1 cellular context compared by ENCODE assay signal in the genomic region with DNA sequence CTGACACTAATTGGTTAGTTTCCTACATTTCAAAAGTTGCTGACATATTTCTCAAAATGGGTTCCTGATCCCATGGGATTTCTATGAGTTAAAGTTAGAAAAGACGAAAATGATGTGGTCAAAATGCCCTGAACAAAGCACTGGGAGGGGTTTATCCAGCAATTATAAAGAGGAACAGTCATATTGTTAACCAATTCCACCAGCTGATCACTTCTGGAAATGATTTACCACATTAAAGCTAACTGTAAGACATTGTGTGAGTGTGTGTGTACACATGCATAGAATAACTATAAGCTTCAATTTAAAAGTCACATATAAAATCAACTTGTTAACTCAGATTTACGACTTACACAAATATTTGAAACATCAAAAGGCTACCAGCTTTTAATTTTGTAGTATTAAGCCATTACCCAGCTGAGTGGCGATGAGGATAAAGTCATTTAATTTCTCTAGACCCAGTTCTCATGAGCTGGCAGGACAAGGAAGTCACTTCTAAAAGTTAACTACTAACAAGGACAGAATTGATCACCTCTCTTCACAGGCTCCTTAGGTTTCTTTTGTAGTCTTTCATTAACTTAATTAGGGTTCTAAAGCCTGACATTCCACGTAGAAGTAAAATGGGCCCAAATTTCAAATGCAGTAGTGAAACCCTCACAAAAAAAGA.
TF ChIP-seq lines count a peak whose summit lies in the region.

No MANE protein-coding gene starts in this region.

TF ChIP-seq in GM12878, 131 proteins besides CTCF, POLR2A, EP300 and RAD21 (continued from another document and continues in another):
- TF ChIP-seq, protein P1, sequence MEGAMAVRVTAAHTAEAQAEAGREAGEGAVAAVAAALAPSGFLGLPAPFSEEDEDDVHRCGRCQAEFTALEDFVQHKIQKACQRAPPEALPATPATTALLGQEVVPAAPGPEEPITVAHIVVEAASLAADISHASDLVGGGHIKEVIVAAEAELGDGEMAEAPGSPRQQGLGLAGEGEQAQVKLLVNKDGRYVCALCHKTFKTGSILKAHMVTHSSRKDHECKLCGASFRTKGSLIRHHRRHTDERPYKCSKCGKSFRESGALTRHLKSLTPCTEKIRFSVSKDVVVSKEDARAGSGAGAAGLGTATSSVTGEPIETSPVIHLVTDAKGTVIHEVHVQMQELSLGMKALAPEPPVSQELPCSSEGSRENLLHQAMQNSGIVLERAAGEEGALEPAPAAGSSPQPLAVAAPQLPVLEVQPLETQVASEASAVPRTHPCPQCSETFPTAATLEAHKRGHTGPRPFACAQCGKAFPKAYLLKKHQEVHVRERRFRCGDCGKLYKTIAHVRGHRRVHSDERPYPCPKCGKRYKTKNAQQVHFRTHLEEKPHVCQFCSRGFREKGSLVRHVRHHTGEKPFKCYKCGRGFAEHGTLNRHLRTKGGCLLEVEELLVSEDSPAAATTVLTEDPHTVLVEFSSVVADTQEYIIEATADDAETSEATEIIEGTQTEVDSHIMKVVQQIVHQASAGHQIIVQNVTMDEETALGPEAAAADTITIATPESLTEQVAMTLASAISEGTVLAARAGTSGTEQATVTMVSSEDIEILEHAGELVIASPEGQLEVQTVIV (IDR thresholded peaks at IDR 0.05; ENCODE audit: borderline replicate concordance, partially characterized antibody), result no peak
- TF ChIP-seq, protein P2, sequence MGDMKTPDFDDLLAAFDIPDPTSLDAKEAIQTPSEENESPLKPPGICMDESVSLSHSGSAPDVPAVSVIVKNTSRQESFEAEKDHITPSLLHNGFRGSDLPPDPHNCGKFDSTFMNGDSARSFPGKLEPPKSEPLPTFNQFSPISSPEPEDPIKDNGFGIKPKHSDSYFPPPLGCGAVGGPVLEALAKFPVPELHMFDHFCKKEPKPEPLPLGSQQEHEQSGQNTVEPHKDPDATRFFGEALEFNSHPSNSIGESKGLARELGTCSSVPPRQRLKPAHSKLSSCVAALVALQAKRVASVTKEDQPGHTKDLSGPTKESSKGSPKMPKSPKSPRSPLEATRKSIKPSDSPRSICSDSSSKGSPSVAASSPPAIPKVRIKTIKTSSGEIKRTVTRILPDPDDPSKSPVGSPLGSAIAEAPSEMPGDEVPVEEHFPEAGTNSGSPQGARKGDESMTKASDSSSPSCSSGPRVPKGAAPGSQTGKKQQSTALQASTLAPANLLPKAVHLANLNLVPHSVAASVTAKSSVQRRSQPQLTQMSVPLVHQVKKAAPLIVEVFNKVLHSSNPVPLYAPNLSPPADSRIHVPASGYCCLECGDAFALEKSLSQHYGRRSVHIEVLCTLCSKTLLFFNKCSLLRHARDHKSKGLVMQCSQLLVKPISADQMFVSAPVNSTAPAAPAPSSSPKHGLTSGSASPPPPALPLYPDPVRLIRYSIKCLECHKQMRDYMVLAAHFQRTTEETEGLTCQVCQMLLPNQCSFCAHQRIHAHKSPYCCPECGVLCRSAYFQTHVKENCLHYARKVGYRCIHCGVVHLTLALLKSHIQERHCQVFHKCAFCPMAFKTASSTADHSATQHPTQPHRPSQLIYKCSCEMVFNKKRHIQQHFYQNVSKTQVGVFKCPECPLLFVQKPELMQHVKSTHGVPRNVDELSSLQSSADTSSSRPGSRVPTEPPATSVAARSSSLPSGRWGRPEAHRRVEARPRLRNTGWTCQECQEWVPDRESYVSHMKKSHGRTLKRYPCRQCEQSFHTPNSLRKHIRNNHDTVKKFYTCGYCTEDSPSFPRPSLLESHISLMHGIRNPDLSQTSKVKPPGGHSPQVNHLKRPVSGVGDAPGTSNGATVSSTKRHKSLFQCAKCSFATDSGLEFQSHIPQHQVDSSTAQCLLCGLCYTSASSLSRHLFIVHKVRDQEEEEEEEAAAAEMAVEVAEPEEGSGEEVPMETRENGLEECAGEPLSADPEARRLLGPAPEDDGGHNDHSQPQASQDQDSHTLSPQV (IDR thresholded peaks at IDR 0.05), result no peak
- TF ChIP-seq SMAD5 (IDR thresholded peaks at IDR 0.05; ENCODE audit: low read depth), result no peak
- peak; percentile 67 for TF ChIP-seq BCL11A (IDR thresholded peaks at IDR 0.05; ENCODE audit: low read depth, low read length)
- TF ChIP-seq GATAD2B (conservative IDR thresholded peaks at IDR 0.05; ENCODE audit: low read depth), result peak; percentile 65
- TF ChIP-seq SMAD1 (IDR thresholded peaks at IDR 0.05; ENCODE audit: low read depth, partially characterized antibody), result no peak
- peak; percentile 94 for TF ChIP-seq IKZF1 (conservative IDR thresholded peaks at IDR 0.05)
- TF ChIP-seq, protein P3, sequence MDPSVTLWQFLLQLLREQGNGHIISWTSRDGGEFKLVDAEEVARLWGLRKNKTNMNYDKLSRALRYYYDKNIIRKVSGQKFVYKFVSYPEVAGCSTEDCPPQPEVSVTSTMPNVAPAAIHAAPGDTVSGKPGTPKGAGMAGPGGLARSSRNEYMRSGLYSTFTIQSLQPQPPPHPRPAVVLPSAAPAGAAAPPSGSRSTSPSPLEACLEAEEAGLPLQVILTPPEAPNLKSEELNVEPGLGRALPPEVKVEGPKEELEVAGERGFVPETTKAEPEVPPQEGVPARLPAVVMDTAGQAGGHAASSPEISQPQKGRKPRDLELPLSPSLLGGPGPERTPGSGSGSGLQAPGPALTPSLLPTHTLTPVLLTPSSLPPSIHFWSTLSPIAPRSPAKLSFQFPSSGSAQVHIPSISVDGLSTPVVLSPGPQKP (IDR thresholded peaks at IDR 0.05; ENCODE audit: low read depth, low read length), result no peak
- TF ChIP-seq, protein P4, sequence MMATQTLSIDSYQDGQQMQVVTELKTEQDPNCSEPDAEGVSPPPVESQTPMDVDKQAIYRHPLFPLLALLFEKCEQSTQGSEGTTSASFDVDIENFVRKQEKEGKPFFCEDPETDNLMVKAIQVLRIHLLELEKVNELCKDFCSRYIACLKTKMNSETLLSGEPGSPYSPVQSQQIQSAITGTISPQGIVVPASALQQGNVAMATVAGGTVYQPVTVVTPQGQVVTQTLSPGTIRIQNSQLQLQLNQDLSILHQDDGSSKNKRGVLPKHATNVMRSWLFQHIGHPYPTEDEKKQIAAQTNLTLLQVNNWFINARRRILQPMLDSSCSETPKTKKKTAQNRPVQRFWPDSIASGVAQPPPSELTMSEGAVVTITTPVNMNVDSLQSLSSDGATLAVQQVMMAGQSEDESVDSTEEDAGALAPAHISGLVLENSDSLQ (IDR thresholded peaks at IDR 0.05), result no peak
- TF ChIP-seq RUNX3 (IDR thresholded peaks at IDR 0.05; ENCODE audit: low read length), result peak; percentile 68; the same call in 1 of the 2 replicates
- no peak for TF ChIP-seq ZZZ3 (IDR thresholded peaks at IDR 0.05; ENCODE audit: control insufficient read depth, insufficient read length, low read depth)
- TF ChIP-seq LARP7 (IDR thresholded peaks at IDR 0.05), result no peak
- TF ChIP-seq, protein P5, sequence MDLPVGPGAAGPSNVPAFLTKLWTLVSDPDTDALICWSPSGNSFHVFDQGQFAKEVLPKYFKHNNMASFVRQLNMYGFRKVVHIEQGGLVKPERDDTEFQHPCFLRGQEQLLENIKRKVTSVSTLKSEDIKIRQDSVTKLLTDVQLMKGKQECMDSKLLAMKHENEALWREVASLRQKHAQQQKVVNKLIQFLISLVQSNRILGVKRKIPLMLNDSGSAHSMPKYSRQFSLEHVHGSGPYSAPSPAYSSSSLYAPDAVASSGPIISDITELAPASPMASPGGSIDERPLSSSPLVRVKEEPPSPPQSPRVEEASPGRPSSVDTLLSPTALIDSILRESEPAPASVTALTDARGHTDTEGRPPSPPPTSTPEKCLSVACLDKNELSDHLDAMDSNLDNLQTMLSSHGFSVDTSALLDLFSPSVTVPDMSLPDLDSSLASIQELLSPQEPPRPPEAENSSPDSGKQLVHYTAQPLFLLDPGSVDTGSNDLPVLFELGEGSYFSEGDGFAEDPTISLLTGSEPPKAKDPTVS (IDR thresholded peaks at IDR 0.05; ENCODE audit: low read depth, low read length), result no peak
- TF ChIP-seq ZBED1 (IDR thresholded peaks at IDR 0.05; ENCODE audit: borderline replicate concordance), result no peak
- TF ChIP-seq TCF7 (IDR thresholded peaks at IDR 0.05; ENCODE audit: borderline replicate concordance), result peak; percentile 79
- no peak for TF ChIP-seq ZNF24 (IDR thresholded peaks at IDR 0.05)
- peak; percentile 53; the same call in 1 of the 2 replicates for TF ChIP-seq BACH1 (IDR thresholded peaks at IDR 0.05; ENCODE audit: borderline replicate concordance)
- 0 out of 2 replicates have a peak, but pooled peaks have one; percentile 30 for TF ChIP-seq JUND (IDR thresholded peaks at IDR 0.05; ENCODE audit: low read depth, low read length)
- TF ChIP-seq CHD1 (IDR thresholded peaks at IDR 0.05; ENCODE audit: low read depth, low read length), result no peak
- 0 out of 2 replicates have a peak, but pooled peaks have one; percentile 9 for TF ChIP-seq BMI1 (IDR thresholded peaks at IDR 0.05; ENCODE audit: borderline replicate concordance)
- peak; percentile 13; the same call in 1 of the 2 replicates for TF ChIP-seq SPI1 (IDR thresholded peaks at IDR 0.05; ENCODE audit: borderline replicate concordance, insufficient read depth, low read depth, low read length)
- no peak for TF ChIP-seq STAT1 (conservative IDR thresholded peaks at IDR 0.05)
- no peak for TF ChIP-seq HDAC2 (IDR thresholded peaks at IDR 0.05)
- TF ChIP-seq, protein P6, sequence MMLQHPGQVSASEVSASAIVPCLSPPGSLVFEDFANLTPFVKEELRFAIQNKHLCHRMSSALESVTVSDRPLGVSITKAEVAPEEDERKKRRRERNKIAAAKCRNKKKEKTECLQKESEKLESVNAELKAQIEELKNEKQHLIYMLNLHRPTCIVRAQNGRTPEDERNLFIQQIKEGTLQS (IDR thresholded peaks at IDR 0.05; ENCODE audit: borderline replicate concordance, extremely low read depth, low read depth, low read length), result no peak
- TF ChIP-seq MEF2A (IDR thresholded peaks at IDR 0.05; ENCODE audit: insufficient read depth, low read depth, low read length), result no peak
- TF ChIP-seq SUZ12 (IDR thresholded peaks at IDR 0.05; ENCODE audit: unreplicated experiment), result no peak
- no peak for TF ChIP-seq KDM1A (IDR thresholded peaks at IDR 0.05; ENCODE audit: borderline replicate concordance)
- TF ChIP-seq SIX5 (IDR thresholded peaks at IDR 0.05; ENCODE audit: low read depth, low read length, severe bottlenecking), result no peak
- TF ChIP-seq TAF1 (IDR thresholded peaks at IDR 0.05; ENCODE audit: borderline replicate concordance, low read depth, low read length), result no peak
- TF ChIP-seq EGR1 (IDR thresholded peaks at IDR 0.05; ENCODE audit: borderline replicate concordance in 1 of 2, low read depth in 2 of 2, low read length in 2 of 2), result no peak
- TF ChIP-seq, protein P7, sequence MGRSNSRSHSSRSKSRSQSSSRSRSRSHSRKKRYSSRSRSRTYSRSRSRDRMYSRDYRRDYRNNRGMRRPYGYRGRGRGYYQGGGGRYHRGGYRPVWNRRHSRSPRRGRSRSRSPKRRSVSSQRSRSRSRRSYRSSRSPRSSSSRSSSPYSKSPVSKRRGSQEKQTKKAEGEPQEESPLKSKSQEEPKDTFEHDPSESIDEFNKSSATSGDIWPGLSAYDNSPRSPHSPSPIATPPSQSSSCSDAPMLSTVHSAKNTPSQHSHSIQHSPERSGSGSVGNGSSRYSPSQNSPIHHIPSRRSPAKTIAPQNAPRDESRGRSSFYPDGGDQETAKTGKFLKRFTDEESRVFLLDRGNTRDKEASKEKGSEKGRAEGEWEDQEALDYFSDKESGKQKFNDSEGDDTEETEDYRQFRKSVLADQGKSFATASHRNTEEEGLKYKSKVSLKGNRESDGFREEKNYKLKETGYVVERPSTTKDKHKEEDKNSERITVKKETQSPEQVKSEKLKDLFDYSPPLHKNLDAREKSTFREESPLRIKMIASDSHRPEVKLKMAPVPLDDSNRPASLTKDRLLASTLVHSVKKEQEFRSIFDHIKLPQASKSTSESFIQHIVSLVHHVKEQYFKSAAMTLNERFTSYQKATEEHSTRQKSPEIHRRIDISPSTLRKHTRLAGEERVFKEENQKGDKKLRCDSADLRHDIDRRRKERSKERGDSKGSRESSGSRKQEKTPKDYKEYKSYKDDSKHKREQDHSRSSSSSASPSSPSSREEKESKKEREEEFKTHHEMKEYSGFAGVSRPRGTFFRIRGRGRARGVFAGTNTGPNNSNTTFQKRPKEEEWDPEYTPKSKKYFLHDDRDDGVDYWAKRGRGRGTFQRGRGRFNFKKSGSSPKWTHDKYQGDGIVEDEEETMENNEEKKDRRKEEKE (IDR thresholded peaks at IDR 0.05), result no peak
- TF ChIP-seq, protein P8, sequence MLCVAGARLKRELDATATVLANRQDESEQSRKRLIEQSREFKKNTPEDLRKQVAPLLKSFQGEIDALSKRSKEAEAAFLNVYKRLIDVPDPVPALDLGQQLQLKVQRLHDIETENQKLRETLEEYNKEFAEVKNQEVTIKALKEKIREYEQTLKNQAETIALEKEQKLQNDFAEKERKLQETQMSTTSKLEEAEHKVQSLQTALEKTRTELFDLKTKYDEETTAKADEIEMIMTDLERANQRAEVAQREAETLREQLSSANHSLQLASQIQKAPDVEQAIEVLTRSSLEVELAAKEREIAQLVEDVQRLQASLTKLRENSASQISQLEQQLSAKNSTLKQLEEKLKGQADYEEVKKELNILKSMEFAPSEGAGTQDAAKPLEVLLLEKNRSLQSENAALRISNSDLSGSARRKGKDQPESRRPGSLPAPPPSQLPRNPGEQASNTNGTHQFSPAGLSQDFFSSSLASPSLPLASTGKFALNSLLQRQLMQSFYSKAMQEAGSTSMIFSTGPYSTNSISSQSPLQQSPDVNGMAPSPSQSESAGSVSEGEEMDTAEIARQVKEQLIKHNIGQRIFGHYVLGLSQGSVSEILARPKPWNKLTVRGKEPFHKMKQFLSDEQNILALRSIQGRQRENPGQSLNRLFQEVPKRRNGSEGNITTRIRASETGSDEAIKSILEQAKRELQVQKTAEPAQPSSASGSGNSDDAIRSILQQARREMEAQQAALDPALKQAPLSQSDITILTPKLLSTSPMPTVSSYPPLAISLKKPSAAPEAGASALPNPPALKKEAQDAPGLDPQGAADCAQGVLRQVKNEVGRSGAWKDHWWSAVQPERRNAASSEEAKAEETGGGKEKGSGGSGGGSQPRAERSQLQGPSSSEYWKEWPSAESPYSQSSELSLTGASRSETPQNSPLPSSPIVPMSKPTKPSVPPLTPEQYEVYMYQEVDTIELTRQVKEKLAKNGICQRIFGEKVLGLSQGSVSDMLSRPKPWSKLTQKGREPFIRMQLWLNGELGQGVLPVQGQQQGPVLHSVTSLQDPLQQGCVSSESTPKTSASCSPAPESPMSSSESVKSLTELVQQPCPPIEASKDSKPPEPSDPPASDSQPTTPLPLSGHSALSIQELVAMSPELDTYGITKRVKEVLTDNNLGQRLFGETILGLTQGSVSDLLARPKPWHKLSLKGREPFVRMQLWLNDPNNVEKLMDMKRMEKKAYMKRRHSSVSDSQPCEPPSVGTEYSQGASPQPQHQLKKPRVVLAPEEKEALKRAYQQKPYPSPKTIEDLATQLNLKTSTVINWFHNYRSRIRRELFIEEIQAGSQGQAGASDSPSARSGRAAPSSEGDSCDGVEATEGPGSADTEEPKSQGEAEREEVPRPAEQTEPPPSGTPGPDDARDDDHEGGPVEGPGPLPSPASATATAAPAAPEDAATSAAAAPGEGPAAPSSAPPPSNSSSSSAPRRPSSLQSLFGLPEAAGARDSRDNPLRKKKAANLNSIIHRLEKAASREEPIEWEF (IDR thresholded peaks at IDR 0.05; ENCODE audit: insufficient replicate concordance, low read depth, low read length), result peak; percentile 15
